Comparison of ENCODE assay signal across 8 cellular contexts in the genomic region with DNA sequence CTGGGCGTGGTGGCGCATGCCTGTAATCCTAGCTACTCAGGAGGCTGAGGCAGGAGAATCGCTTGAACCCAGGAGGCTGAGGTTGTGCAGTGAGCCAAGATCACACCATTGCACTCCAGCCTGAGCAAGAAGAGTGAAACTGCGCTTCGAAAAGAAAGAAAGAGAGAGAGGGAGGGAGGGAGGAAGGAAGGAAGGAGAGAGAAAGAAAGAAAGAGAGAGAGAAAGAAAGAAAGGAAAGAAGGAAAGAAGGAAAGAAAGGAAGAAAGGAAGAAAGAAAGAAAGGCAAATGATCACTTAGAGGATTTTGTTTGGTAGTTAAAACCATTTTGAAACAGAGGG. TPM values are rescaled to one million over a fixed set of nuclear protein-coding genes. Genes with fewer than 3 reads are reported as not detected.
DNase-seq lines count a peak whose midpoint lies in the region; ATAC-seq and TF ChIP-seq lines count a peak whose summit lies in the region.
"Not testable (repeated sequence)": the region's sequence is repeated elsewhere in the genome, so short reads cannot be mapped to it uniquely, and the experiment has no call there.

No MANE protein-coding gene starts in this region.

- 73% methylated on average over 5 of the region's 5 CpGs for WGBS in SK-N-SH (ENCODE audit: low lambda C conversion rate)
- whole genome bisulfite sequencing in esophagus squamous epithelium, 2 donors: 90 to 93% methylated on average over 5 of the region's 5 CpGs
- WGBS in upper lobe of left lung, 2 donors: 93 to 95% methylated on average over 5 of the region's 5 CpGs

- H3K4me3 ChIP-seq in CD4-positive, CD25-positive, alpha-beta regulatory T cell (ENCODE audit: low read depth, low read length); SK-N-SH (ENCODE audit: low read depth in 2 of 2, low read length in 1 of 2); esophagus squamous epithelium; skin epidermis; upper lobe of left lung: not testable (repeated sequence)

- H3K9ac ChIP-seq in SK-N-SH: not testable (repeated sequence)

- peak overlapping the region; percentile 57 to 85 (median 60) for H3K27ac Mint-ChIP-seq in CD4-positive, CD25-positive, alpha-beta regulatory T cell
- peak overlapping the region; percentile 3 for H3K27ac Mint-ChIP-seq in activated CD8-positive, alpha-beta T cell treated with anti-CD3 and anti-CD28 coated beads, Interleukin-2, amount 10 ng/mL, durations not matched to agents 7 days and 5 days
- H3K27ac Mint-ChIP-seq in activated naive CD8-positive, alpha-beta T cell: peak overlapping the region; percentile 89
- H3K27ac Mint-ChIP-seq in memory B cell: peak overlapping the region; percentile 25

- H2AFZ ChIP-seq in SK-N-SH (ENCODE audit: low read depth): peak overlapping the region; percentile 62; the same call in 1 of the 2 replicates

- peak overlapping the region; percentile 8; the same call in 1 of the 2 replicates for H3K4me2 ChIP-seq in SK-N-SH

- H3K27ac ChIP-seq in CD4-positive, CD25-positive, alpha-beta regulatory T cell (ENCODE audit: insufficient read depth, low read length, poor library complexity, severe bottlenecking): not testable (repeated sequence)
- H3K27ac ChIP-seq in SK-N-SH (ENCODE audit: low read depth in 2 of 2, low read length in 1 of 2): peak overlapping the region in 1 of 2 experiments; percentile 78; a peak in 2 of 4 replicates
- H3K27ac ChIP-seq in esophagus squamous epithelium: peak overlapping the region; percentile 42 to 85 (median 77)
- H3K27ac ChIP-seq in skin epidermis: peak overlapping the region in 13 of 21 experiments; percentile 27 to 85 (median 49)
- peak overlapping the region; percentile 47 to 99 (median 87) for H3K27ac ChIP-seq in upper lobe of left lung

- peaks cover 29 to 77% (median 58%) of the 10 kb centered on the region in 4 donors for H3K4me1 Mint-ChIP-seq in CD4-positive, CD25-positive, alpha-beta regulatory T cell
- H3K4me1 Mint-ChIP-seq in activated CD8-positive, alpha-beta T cell treated with anti-CD3 and anti-CD28 coated beads, Interleukin-2, amount 10 ng/mL, durations not matched to agents 7 days and 5 days (ENCODE audit: low read depth): peaks cover 60% of the 10 kb centered on the region
- peaks cover 67% of the 10 kb centered on the region for H3K4me1 Mint-ChIP-seq in activated naive CD8-positive, alpha-beta T cell (ENCODE audit: low read depth)
- H3K4me1 Mint-ChIP-seq in memory B cell: peaks cover 62% of the 10 kb centered on the region

- not testable (repeated sequence) for TF ChIP-seq POLR2A in esophagus squamous epithelium (IDR thresholded peaks at IDR 0.05); upper lobe of left lung (IDR thresholded peaks at IDR 0.05)

- not testable (repeated sequence) for ATAC-seq in CD4-positive, CD25-positive, alpha-beta regulatory T cell (ENCODE audit: low read depth in 2 of 2); activated CD8-positive, alpha-beta T cell treated with anti-CD3 and anti-CD28 coated beads, Interleukin-2, amount 10 ng/mL, durations not matched to agents 7 days and 5 days; memory B cell (ENCODE audit: low read depth); upper lobe of left lung (ENCODE audit: low FRiP score in 2 of 2)

- H3K9me3 ChIP-seq in CD4-positive, CD25-positive, alpha-beta regulatory T cell (ENCODE audit: control insufficient read depth in 2 of 2, low read length in 2 of 2); SK-N-SH; esophagus squamous epithelium; upper lobe of left lung: not testable (repeated sequence)

- not testable (repeated sequence) for H3K9me3 Mint-ChIP-seq in CD4-positive, CD25-positive, alpha-beta regulatory T cell; activated CD8-positive, alpha-beta T cell treated with anti-CD3 and anti-CD28 coated beads, Interleukin-2, amount 10 ng/mL, durations not matched to agents 7 days and 5 days (ENCODE audit: insufficient read depth); activated naive CD8-positive, alpha-beta T cell (ENCODE audit: low read depth); memory B cell

- TF ChIP-seq CTCF in SK-N-SH (IDR thresholded peaks at IDR 0.05); esophagus squamous epithelium (IDR thresholded peaks at IDR 0.05); upper lobe of left lung (IDR thresholded peaks at IDR 0.05): not testable (repeated sequence)

- H3K4me1 ChIP-seq in CD4-positive, CD25-positive, alpha-beta regulatory T cell (ENCODE audit: control insufficient read depth, insufficient read depth, low read length, poor library complexity, severe bottlenecking): peaks cover 60% of the 10 kb centered on the region
- H3K4me1 ChIP-seq in SK-N-SH (ENCODE audit: control insufficient read depth in 1 of 2, insufficient read depth in 2 of 2, low read depth in 1 of 2, low read length in 1 of 2) (peaks cover 0 to 14% of the 10 kb centered on the region in 2 experiments; a peak in 1 of 4 replicates), esophagus squamous epithelium (peaks cover 15 to 56% (median 27%) of the 10 kb centered on the region in 3 donors), upper lobe of left lung (peaks cover 33 to 44% (median 40%) of the 10 kb centered on the region in 4 donors)

- not testable (repeated sequence) for H4K20me1 ChIP-seq in SK-N-SH (ENCODE audit: insufficient read depth)

- intact Hi-C loops in esophagus squamous epithelium (cut with DNase I): not testable (repeated sequence)

- POLR2A ChIA-PET in SK-N-SH (lab: Yijun Ruan, JAX): not testable (repeated sequence)
- POLR2A ChIA-PET in activated CD8-positive, alpha-beta T cell treated with anti-CD3 and anti-CD28 coated beads, Interleukin-2, amount 10 ng/mL, durations not matched to agents 7 days and 5 days (lab: Charles Lee): interaction anchor here (0.8 to 8.6 kb wide), 2 partner anchors 16 to 32 kb away, joined by 3 to 275 read pairs; no protein-coding TSS in a partner anchor

- peak overlapping the region in 2 of 4 donors; percentile 19 to 53 for H3K4me3 Mint-ChIP-seq in CD4-positive, CD25-positive, alpha-beta regulatory T cell
- H3K4me3 Mint-ChIP-seq in activated CD8-positive, alpha-beta T cell treated with anti-CD3 and anti-CD28 coated beads, Interleukin-2, amount 10 ng/mL, durations not matched to agents 7 days and 5 days; activated naive CD8-positive, alpha-beta T cell; memory B cell: not testable (repeated sequence)

- not testable (repeated sequence) for H3K27me3 ChIP-seq in CD4-positive, CD25-positive, alpha-beta regulatory T cell (ENCODE audit: control insufficient read depth, insufficient read depth, low read length); SK-N-SH (ENCODE audit: insufficient read depth); esophagus squamous epithelium; upper lobe of left lung

- H3K79me2 ChIP-seq in SK-N-SH (ENCODE audit: insufficient read depth): not testable (repeated sequence)

- H3F3A ChIP-seq in SK-N-SH (replicated peaks; ENCODE audit: insufficient read depth): peaks cover 25% of the 10 kb centered on the region

- not testable (repeated sequence) for TF ChIP-seq RAD21 in SK-N-SH (IDR thresholded peaks at IDR 0.05; ENCODE audit: low read length)

- H3K27me3 Mint-ChIP-seq in CD4-positive, CD25-positive, alpha-beta regulatory T cell; activated CD8-positive, alpha-beta T cell treated with anti-CD3 and anti-CD28 coated beads, Interleukin-2, amount 10 ng/mL, durations not matched to agents 7 days and 5 days (ENCODE audit: low read depth); activated naive CD8-positive, alpha-beta T cell; memory B cell: not testable (repeated sequence)

- not testable (repeated sequence) for DNase-seq in CD4-positive, CD25-positive, alpha-beta regulatory T cell; SK-N-SH; activated CD8-positive, alpha-beta T cell treated with anti-CD3 and anti-CD28 coated beads, Interleukin-2, amount 10 ng/mL, durations not matched to agents 7 days and 5 days; esophagus squamous epithelium (lab: John Stamatoyannopoulos, UW); memory B cell (ENCODE audit: low spot score in 2 of 2); upper lobe of left lung

- CTCF ChIA-PET in SK-N-SH (lab: Yijun Ruan, JAX): interaction anchor here (1.0 kb wide), 1 partner anchor 15 kb away, joined by 3 read pairs; no protein-coding TSS in a partner anchor
- CTCF ChIA-PET in activated CD8-positive, alpha-beta T cell treated with anti-CD3 and anti-CD28 coated beads, Interleukin-2, amount 10 ng/mL, durations not matched to agents 7 days and 5 days (lab: Charles Lee): interaction anchor here (0.9 to 7.8 kb wide), 6 partner anchors 10 to 45 kb away, joined by 3 to 124 read pairs (median 10); no protein-coding TSS in a partner anchor

- TF ChIP-seq EP300 in SK-N-SH (IDR thresholded peaks at IDR 0.05; ENCODE audit: borderline replicate concordance in 1 of 2, low read depth in 1 of 2, low read length in 1 of 2); upper lobe of left lung (IDR thresholded peaks at IDR 0.05): not testable (repeated sequence)

- H3K36me3 ChIP-seq in CD4-positive, CD25-positive, alpha-beta regulatory T cell (ENCODE audit: control insufficient read depth, insufficient read depth, low read length): peaks cover 15% of the 10 kb centered on the region
- not testable (repeated sequence) for H3K36me3 ChIP-seq in SK-N-SH (replicated peaks in 1 of 2; ENCODE audit: control insufficient read depth in 1 of 2, insufficient read depth in 2 of 2, low read length in 1 of 2)
- H3K36me3 ChIP-seq in esophagus squamous epithelium: peaks cover 9 to 22% (median 16%) of the 10 kb centered on the region in 3 donors
- H3K36me3 ChIP-seq in upper lobe of left lung: peaks cover 14 to 23% (median 16%) of the 10 kb centered on the region in 4 donors

- not testable (repeated sequence) for H3K9me2 ChIP-seq in SK-N-SH

- peaks cover 25% of the 10 kb centered on the region for H3K36me3 Mint-ChIP-seq in CD4-positive, CD25-positive, alpha-beta regulatory T cell
- peaks cover 24% of the 10 kb centered on the region for H3K36me3 Mint-ChIP-seq in activated CD8-positive, alpha-beta T cell treated with anti-CD3 and anti-CD28 coated beads, Interleukin-2, amount 10 ng/mL, durations not matched to agents 7 days and 5 days (ENCODE audit: low read depth)
- H3K36me3 Mint-ChIP-seq in activated naive CD8-positive, alpha-beta T cell: peaks cover 17% of the 10 kb centered on the region
- H3K36me3 Mint-ChIP-seq in memory B cell: peaks cover 16% of the 10 kb centered on the region

RNA-seq across cellular contexts. Expression of a gene that starts 7.9 kb away (rescaled TPM):
- total RNA-seq in CD4-positive, CD25-positive, alpha-beta regulatory T cell: 1,662 TPM
- 1,000 to 10,000 TPM; 2,373 to 2,677 (median 2,539) TPM for polyA plus RNA-seq in CD4-positive, CD25-positive, alpha-beta regulatory T cell
- 90.9 and 99.7 TPM in 2 replicates for polyA plus RNA-seq in SK-N-SH (2012; rRNA removed)
- polyA plus RNA-seq in SK-N-SH (2012; cell fraction: cytosol; rRNA removed): 67.6 and 75.1 TPM in 2 replicates
- polyA plus RNA-seq in SK-N-SH (2012; cell fraction: nucleus; rRNA removed): 86.7 and 92.9 TPM in 2 replicates
- 100 to 1,000 TPM; 523 to 536 TPM for total RNA-seq in activated CD8-positive, alpha-beta T cell treated with anti-CD3 and anti-CD28 coated beads, Interleukin-2, amount 10 ng/mL, durations not matched to agents 7 days and 5 days
- total RNA-seq in esophagus squamous epithelium (100 to 1,000 TPM; 263 to 597 (median 356) TPM), upper lobe of left lung (1,000 to 10,000 TPM in 2 of 6 donors, 100 to 1,000 TPM in 4; 553 to 1,296 (median 975) TPM)

RNA-seq across cellular contexts. Expression of a gene that starts 59.1 kb away (rescaled TPM):
- 189 TPM for total RNA-seq in CD4-positive, CD25-positive, alpha-beta regulatory T cell
- 10 to 100 TPM; 36.6 to 41.7 (median 37.6) TPM for polyA plus RNA-seq in CD4-positive, CD25-positive, alpha-beta regulatory T cell
- polyA plus RNA-seq in SK-N-SH (2012; rRNA removed): 36.4 and 43.3 TPM in 2 replicates
- 22.2 and 31.4 TPM in 2 replicates for polyA plus RNA-seq in SK-N-SH (2012; cell fraction: cytosol; rRNA removed)
- polyA plus RNA-seq in SK-N-SH (2012; cell fraction: nucleus; rRNA removed): 48.8 and 67.1 TPM in 2 replicates
- total RNA-seq in activated CD8-positive, alpha-beta T cell treated with anti-CD3 and anti-CD28 coated beads, Interleukin-2, amount 10 ng/mL, durations not matched to agents 7 days and 5 days: 10 to 100 TPM; 63.7 to 69.9 TPM
- total RNA-seq in esophagus squamous epithelium (10 to 100 TPM; 12.7 to 37.2 (median 20.5) TPM), upper lobe of left lung (10 to 100 TPM; 30.4 to 60.6 (median 51.2) TPM)

RNA-seq across cellular contexts. Expression of a gene that starts 59.9 kb away (rescaled TPM):
- 12.0 TPM for total RNA-seq in CD4-positive, CD25-positive, alpha-beta regulatory T cell
- 10 to 100 TPM in 1 of 4 donors, 1 to 10 TPM in 3; 4.9 to 10.1 (median 7.7) TPM for polyA plus RNA-seq in CD4-positive, CD25-positive, alpha-beta regulatory T cell
- 21.2 and 26.0 TPM in 2 replicates for polyA plus RNA-seq in SK-N-SH (2012; rRNA removed)
- 18.2 and 20.1 TPM in 2 replicates for polyA plus RNA-seq in SK-N-SH (2012; cell fraction: cytosol; rRNA removed)
- polyA plus RNA-seq in SK-N-SH (2012; cell fraction: nucleus; rRNA removed): 22.4 and 25.0 TPM in 2 replicates
- total RNA-seq in activated CD8-positive, alpha-beta T cell treated with anti-CD3 and anti-CD28 coated beads, Interleukin-2, amount 10 ng/mL, durations not matched to agents 7 days and 5 days: 10 to 100 TPM; 19.7 to 21.1 TPM
- total RNA-seq in esophagus squamous epithelium (10 to 100 TPM in 1 of 4 donors, 1 to 10 TPM in 3; 3.2 to 11.6 (median 5.8) TPM), upper lobe of left lung (10 to 100 TPM in 1 of 6 donors, 1 to 10 TPM in 5; 6.0 to 13.6 (median 7.0) TPM)

Comparison
In these comparisons a context has a peak if more than half of its experiments do, and no peak if none do; other contexts are left out.
1. H3K27ac Mint-ChIP-seq: peak in every context shown above with its lines; median percentile 89 in activated naive CD8-positive, alpha-beta T cell; 60 in CD4-positive, CD25-positive, alpha-beta regulatory T cell; 25 in memory B cell; 3 in activated CD8-positive, alpha-beta T cell treated with anti-CD3 and anti-CD28 coated beads, Interleukin-2, amount 10 ng/mL, durations not matched to agents 7 days and 5 days.